Comparison of ENCODE assay signal across 8 cellular contexts in the genomic region with DNA sequence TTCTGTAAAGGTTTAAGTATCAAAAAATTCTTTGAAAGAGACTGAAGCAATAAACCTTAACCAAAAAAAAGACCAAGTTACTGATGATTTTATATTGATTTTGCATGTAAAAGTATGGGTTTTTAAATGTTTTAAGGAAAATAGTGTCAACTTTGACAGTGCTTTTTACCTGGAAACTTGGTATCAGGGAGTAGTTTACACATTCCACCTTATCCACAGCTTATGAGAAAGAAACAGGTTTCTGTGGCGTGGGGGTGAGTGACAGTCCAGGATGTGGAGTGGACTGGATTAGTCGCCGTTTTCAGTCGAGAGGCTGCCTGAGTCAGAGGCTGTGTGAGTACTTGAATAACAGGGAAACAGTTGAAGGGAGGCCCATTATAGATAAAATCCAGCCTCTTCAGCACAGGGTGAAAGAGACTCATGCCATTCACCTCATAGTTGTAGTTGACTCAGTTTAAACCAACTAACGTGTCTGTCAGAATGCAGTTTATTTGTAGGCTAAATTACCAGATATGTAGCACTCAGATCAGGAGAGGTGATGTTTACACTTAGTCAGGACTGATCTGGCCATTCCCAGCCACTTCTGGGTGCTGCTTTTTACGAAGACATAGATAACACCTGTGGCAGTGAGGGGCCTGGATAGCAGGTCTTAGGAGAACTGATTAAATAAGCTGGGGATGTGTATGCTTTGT. TPM values are rescaled to one million over a fixed set of nuclear protein-coding genes. Genes with fewer than 3 reads are reported as not detected.
A peak's percentile ranks its signal among the peaks of the same experiment; 100 is the strongest.
DNase-seq lines count a peak whose midpoint lies in the region; ATAC-seq and TF ChIP-seq lines count a peak whose summit lies in the region.

No MANE protein-coding gene starts in this region.

- intact Hi-C loops in MCF 10A (cut with micrococcal nuclease) = no loop called here
- intact Hi-C loops in tibial artery (cut with DNase I; ENCODE audit: low total_unique reads) = loop anchor here (10.0 kb wide), 1 partner anchor 197 kb away; a partner anchor contains a TSS

- H3K4me3 ChIP-seq in SK-N-SH (ENCODE audit: low read depth in 2 of 2, low read length in 1 of 2) = no peak overlapping the region; a peak in 2 of 4 replicates
- H3K4me3 ChIP-seq in mesodermal cell (ENCODE audit: extremely low read depth, insufficient read depth, low read length, poor library complexity, severe bottlenecking) = no peak overlapping the region
- peak overlapping the region; percentile 19 to 29 for H3K4me3 ChIP-seq in tibial artery

- H3K9me3 Mint-ChIP-seq in MCF 10A (ENCODE audit: unreplicated experiment) = no peaks in the 10 kb centered on the region

- CTCF ChIA-PET in SK-N-SH (lab: Yijun Ruan, JAX) (interaction anchor here (1.2 to 1.3 kb wide), 2 partner anchors 38 to 131 kb away, joined by 3 read pairs; no protein-coding TSS in a partner anchor), MCF 10A (lab: Yijun Ruan, JAX) (interaction anchor here (0.5 to 1.8 kb wide), 4 partner anchors 16 to 129 kb away, joined by 3 to 7 read pairs (median 5); no protein-coding TSS in a partner anchor)

- DNase-seq in GM04504 (ENCODE audit: low read depth) (peak; percentile 52), SK-N-SH (no peak), MCF 10A (ENCODE audit: unreplicated experiment) (peak; percentile 38), tibial artery (peak; percentile 40 to 76), GM10266 (ENCODE audit: extremely low spot score) (no peak), NCI-H345 treated with DMSO at 0.1 percent for 48 hours (lab: John Stamatoyannopoulos, UW; ENCODE audit: unreplicated experiment) (no peak)

- H3K9ac ChIP-seq in SK-N-SH = peak overlapping the region; percentile 20; the same call in 1 of the 2 replicates

- H3K4me2 ChIP-seq in SK-N-SH = peak overlapping the region; percentile 75

- TF ChIP-seq RAD21 in SK-N-SH (IDR thresholded peaks at IDR 0.05; ENCODE audit: low read length) = no peak

- H3K4me3 Mint-ChIP-seq in MCF 10A (ENCODE audit: unreplicated experiment) = no peak overlapping the region

- POLR2A ChIA-PET in SK-N-SH (lab: Yijun Ruan, JAX) = no interaction called here
- POLR2A ChIA-PET in MCF 10A (lab: Yijun Ruan, JAX) = interaction anchor here (1.1 kb wide), 1 partner anchor 21 kb away, joined by 3 read pairs; no protein-coding TSS in a partner anchor

- TF ChIP-seq CTCF in SK-N-SH (IDR thresholded peaks at IDR 0.05) (no peak), MCF 10A (IDR thresholded peaks at IDR 0.05; ENCODE audit: unreplicated experiment) (no peak), tibial artery (IDR thresholded peaks at IDR 0.05) (no peak), GM10266 (IDR thresholded peaks at IDR 0.05; ENCODE audit: control insufficient read depth, insufficient read depth, low read depth, missing control alignments) (no peak)

- peaks cover 30% of the 10 kb centered on the region for H3F3A ChIP-seq in SK-N-SH (replicated peaks; ENCODE audit: insufficient read depth)

- ATAC-seq in HG02884 (IDR thresholded peaks at IDR 0.05; ENCODE audit: unreplicated experiment) = peak; percentile 36

- 21% methylated on average over 6 of the region's 6 CpGs for WGBS in SK-N-SH (ENCODE audit: low lambda C conversion rate)
- WGBS in mesodermal cell (ENCODE audit: insufficient coverage in 2 of 2), 2 experiments = 44 to 47% methylated on average over 3 to 4 of the region's 6 CpGs

- peak overlapping the region in 1 of 2 experiments; percentile 79; a peak in 3 of 4 replicates for H3K27ac ChIP-seq in SK-N-SH (ENCODE audit: low read depth in 2 of 2, low read length in 1 of 2)
- peak overlapping the region; percentile 85 for H3K27ac ChIP-seq in mesodermal cell (ENCODE audit: low read depth, low read length, severe bottlenecking)
- H3K27ac ChIP-seq in tibial artery = peak overlapping the region; percentile 76 to 78

- H4K20me1 ChIP-seq in SK-N-SH (ENCODE audit: insufficient read depth) = 0 out of 2 replicates have a peak, but pooled peaks cover 5% of the 10 kb centered on the region

- H3K4me1 Mint-ChIP-seq in MCF 10A (ENCODE audit: insufficient read depth, unreplicated experiment) = peaks cover 11% of the 10 kb centered on the region

- H3K9me2 ChIP-seq in SK-N-SH = no peaks in the 10 kb centered on the region

- peak overlapping the region; percentile 42 for H3K27ac Mint-ChIP-seq in MCF 10A (ENCODE audit: low read depth, unreplicated experiment)

- TF ChIP-seq EP300 in SK-N-SH (IDR thresholded peaks at IDR 0.05; ENCODE audit: borderline replicate concordance in 1 of 2, low read depth in 1 of 2, low read length in 1 of 2) = no peak

- H3K27me3 ChIP-seq in SK-N-SH (ENCODE audit: insufficient read depth) = no peaks in the 10 kb centered on the region
- no peaks in the 10 kb centered on the region for H3K27me3 ChIP-seq in tibial artery

- no peak overlapping the region for H2AFZ ChIP-seq in SK-N-SH (ENCODE audit: low read depth)

- peaks cover 6% of the 10 kb centered on the region; the same call in 1 of the 2 replicates for H3K79me2 ChIP-seq in SK-N-SH (ENCODE audit: insufficient read depth)

- H3K9me3 ChIP-seq in SK-N-SH = no peaks in the 10 kb centered on the region
- H3K9me3 ChIP-seq in mesodermal cell (ENCODE audit: control insufficient read depth, low read length) = no peaks in the 10 kb centered on the region
- H3K9me3 ChIP-seq in tibial artery = no peaks in the 10 kb centered on the region

- no TSS peak for BruUV-seq in MCF 10A (replicated peaks; lab: Mats Ljungman, UMichigan)

- peaks cover 16% of the 10 kb centered on the region for H3K36me3 Mint-ChIP-seq in MCF 10A (ENCODE audit: insufficient read depth, unreplicated experiment)

- no peaks in the 10 kb centered on the region for H3K27me3 Mint-ChIP-seq in MCF 10A (ENCODE audit: insufficient read depth, unreplicated experiment)

- H3K36me3 ChIP-seq in SK-N-SH (replicated peaks in 1 of 2; ENCODE audit: control insufficient read depth in 1 of 2, insufficient read depth in 2 of 2, low read length in 1 of 2) (peaks cover 0 to 5% of the 10 kb centered on the region in 2 experiments), mesodermal cell (ENCODE audit: control insufficient read depth, insufficient read depth, low read length) (no peaks in the 10 kb centered on the region), tibial artery (no peaks in the 10 kb centered on the region)

- peaks cover 23 to 39% of the 10 kb centered on the region in 2 experiments for H3K4me1 ChIP-seq in SK-N-SH (ENCODE audit: control insufficient read depth in 1 of 2, insufficient read depth in 2 of 2, low read depth in 1 of 2, low read length in 1 of 2)
- peaks cover 18% of the 10 kb centered on the region for H3K4me1 ChIP-seq in mesodermal cell (ENCODE audit: control insufficient read depth, insufficient read depth, low read length, poor library complexity, severe bottlenecking)
- H3K4me1 ChIP-seq in tibial artery = peaks cover 0 to 53% (median 14%) of the 10 kb centered on the region in 4 donors

TF ChIP-seq in SK-N-SH, 30 proteins besides CTCF, POLR2A, EP300 and RAD21 (continues in another document):
- TF ChIP-seq GABPA (IDR thresholded peaks at IDR 0.05; ENCODE audit: low read depth) = no peak
- no peak for TF ChIP-seq ELF1 (IDR thresholded peaks at IDR 0.05)
- TF ChIP-seq RXRA (IDR thresholded peaks at IDR 0.05; ENCODE audit: borderline replicate concordance, low read depth) = no peak
- TF ChIP-seq, protein P1, sequence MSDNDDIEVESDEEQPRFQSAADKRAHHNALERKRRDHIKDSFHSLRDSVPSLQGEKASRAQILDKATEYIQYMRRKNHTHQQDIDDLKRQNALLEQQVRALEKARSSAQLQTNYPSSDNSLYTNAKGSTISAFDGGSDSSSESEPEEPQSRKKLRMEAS (IDR thresholded peaks at IDR 0.05; ENCODE audit: low read depth) = no peak
- TF ChIP-seq POLR2AphosphoS5 (IDR thresholded peaks at IDR 0.05; ENCODE audit: low read depth, low read length) = no peak
- no peak for TF ChIP-seq TEAD4 (IDR thresholded peaks at IDR 0.05; ENCODE audit: borderline replicate concordance, insufficient read depth)
- TF ChIP-seq RCOR1 (IDR thresholded peaks at IDR 0.05; ENCODE audit: low read length) = no peak
- no peak for TF ChIP-seq JUND (IDR thresholded peaks at IDR 0.05)
- TF ChIP-seq NRF1 (IDR thresholded peaks at IDR 0.05; ENCODE audit: low read depth, low read length) = no peak
- TF ChIP-seq, protein P2, sequence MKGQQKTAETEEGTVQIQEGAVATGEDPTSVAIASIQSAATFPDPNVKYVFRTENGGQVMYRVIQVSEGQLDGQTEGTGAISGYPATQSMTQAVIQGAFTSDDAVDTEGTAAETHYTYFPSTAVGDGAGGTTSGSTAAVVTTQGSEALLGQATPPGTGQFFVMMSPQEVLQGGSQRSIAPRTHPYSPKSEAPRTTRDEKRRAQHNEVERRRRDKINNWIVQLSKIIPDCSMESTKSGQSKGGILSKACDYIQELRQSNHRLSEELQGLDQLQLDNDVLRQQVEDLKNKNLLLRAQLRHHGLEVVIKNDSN (IDR thresholded peaks at IDR 0.05; ENCODE audit: borderline replicate concordance, low read depth) = no peak
- no peak for TF ChIP-seq FOXJ3 (CRISPR knock-in tag; IDR thresholded peaks at IDR 0.05)
- TF ChIP-seq FOXM1 (IDR thresholded peaks at IDR 0.05; ENCODE audit: low read depth) = no peak
- TF ChIP-seq TCF12 (IDR thresholded peaks at IDR 0.05) = peak; percentile 30
- no peak for TF ChIP-seq RFX5 (IDR thresholded peaks at IDR 0.05; ENCODE audit: low read length)
- TF ChIP-seq FOSL2 (IDR thresholded peaks at IDR 0.05; ENCODE audit: borderline replicate concordance, low read depth) = peak; percentile 33; the same call in 1 of the 2 replicates
- TF ChIP-seq NFIC (IDR thresholded peaks at IDR 0.05; ENCODE audit: borderline replicate concordance) = no peak

RNA-seq across cellular contexts. Expression of a gene that starts 0.6 kb away (rescaled TPM):
- 0.07 and 0.10 TPM in 2 replicates for polyA plus RNA-seq in SK-N-SH (2012; rRNA removed)
- polyA plus RNA-seq in SK-N-SH (2012; cell fraction: cytosol; rRNA removed) = 0.03 and 0.24 TPM in 2 replicates
- 0.10 TPM in 1 of 2 replicates, not detected in the other for polyA plus RNA-seq in SK-N-SH (2012; cell fraction: nucleus; rRNA removed)
- not detected in 2 replicates for total RNA-seq in MCF 10A (2022)
- polyA plus RNA-seq in mesodermal cell (2013, experiment 1 of 2) = 0.22 TPM
- polyA plus RNA-seq in mesodermal cell (2013, experiment 2 of 2) = 0.20 TPM

RNA-seq across cellular contexts. Expression of a gene that starts 49.6 kb away (rescaled TPM):
- polyA plus RNA-seq in SK-N-SH (2012; rRNA removed) = not detected in 2 replicates
- not detected in 2 replicates for polyA plus RNA-seq in SK-N-SH (2012; cell fraction: cytosol; rRNA removed)
- polyA plus RNA-seq in SK-N-SH (2012; cell fraction: nucleus; rRNA removed) = not detected in 2 replicates
- total RNA-seq in MCF 10A (2022) = not detected in 2 replicates
- not detected for polyA plus RNA-seq in mesodermal cell (2013, experiment 1 of 2)
- not detected for polyA plus RNA-seq in mesodermal cell (2013, experiment 2 of 2)

Comparison
In these comparisons a context has a peak if more than half of its experiments do, and no peak if none do; other contexts are left out.
1. DNase-seq: peak in GM04504 (single experiment), MCF 10A (single experiment) and tibial artery (2 of 2); none in SK-N-SH (single experiment), GM10266 (single experiment) and NCI-H345 treated with DMSO at 0.1 percent for 48 hours (single experiment).
2. H3K4me3 ChIP-seq: peak in tibial artery (2 of 2); none in SK-N-SH (0 of 2) and mesodermal cell (single experiment).